Comparison of ENCODE assay signal across 18 cellular contexts in the genomic region with DNA sequence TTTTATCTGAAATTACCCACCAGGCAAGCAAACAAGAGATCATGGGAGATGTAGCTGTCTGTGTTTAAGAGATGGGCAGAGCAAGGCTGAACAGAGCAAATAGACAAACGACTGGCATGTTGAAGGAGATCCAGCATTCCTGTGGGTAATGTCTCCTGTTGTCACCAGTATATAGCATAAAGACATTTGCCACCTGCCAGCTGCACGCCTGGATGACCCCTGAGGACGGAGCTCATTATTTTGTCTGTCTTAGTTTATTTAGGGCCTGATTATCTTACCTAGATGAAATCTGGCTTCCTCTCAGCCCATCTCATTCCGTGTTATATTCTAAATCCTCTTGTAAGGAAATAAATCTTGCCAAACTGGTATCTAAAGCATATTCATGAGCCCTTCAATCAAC.
A peak's percentile ranks its signal among the peaks of the same experiment; 100 is the strongest.
DNase-seq lines count a peak whose midpoint lies in the region; ATAC-seq and TF ChIP-seq lines count a peak whose summit lies in the region.
"Had no signal": no experiment of that assay in that cellular context is flagged by ENCODE, and none has a peak within 500 bp of the region (broad histone marks: within the 10 kb centered on the region; RNA-seq: fewer than 3 reads in every experiment).

No MANE protein-coding gene starts in this region.

- TF ChIP-seq CTCF in glutamatergic neuron (IDR thresholded peaks at IDR 0.05; ENCODE audit: partially characterized antibody, unreplicated experiment), result no peak

- DNase-seq in NCI-H1105 treated with DMSO at 0.1 percent for 48 hours (lab: John Stamatoyannopoulos, UW) (peak; percentile 36), NCI-H1105 (lab: John Stamatoyannopoulos, UW) (no peak), NAMALWA (ENCODE audit: low spot score) (peak; percentile 47), NCI-H524 (lab: John Stamatoyannopoulos, UW) (peak; percentile 56 to 76), glutamatergic neuron (no peak), activated T-cell treated with anti-CD3 and anti-CD28 coated beads for 4 hours (no peak)
- DNase-seq in stimulated activated CD4-positive, alpha-beta T cell treated with anti-CD3 and anti-CD28 coated beads, Interleukin-2, amount 100 ng/mL, for 48 hours, result no peak
- no peak for DNase-seq in natural killer cell treated with Interleukin-12 subunit alpha and Interleukin-12 subunit beta and Interleukin-15 and Interleukin-18, amount 100 ng/mL, for 72 hours (ENCODE audit: low spot score)
- DNase-seq: 8988T; BE2C; CD4-positive, alpha-beta memory T cell; GF-D8; KBM-7; MV-4-11; NCI-H1694 treated with DMSO at 0.1 percent for 48 hours; NCI-H526 treated with DMSO at 0.1 percent for 48 hours; T-helper 1 cell; T1000 had no signal

- H3K9me3 Mint-ChIP-seq in glutamatergic neuron (ENCODE audit: unreplicated experiment), result no peaks in the 10 kb centered on the region
- peaks cover 17% of the 10 kb centered on the region for H3K9me3 Mint-ChIP-seq in natural killer cell treated with Interleukin-12 subunit alpha and Interleukin-12 subunit beta and Interleukin-15 and Interleukin-18, amount 100 ng/mL, for 72 hours

- peak overlapping the region; percentile 10 for H3K27ac Mint-ChIP-seq in glutamatergic neuron (ENCODE audit: unreplicated experiment)
- H3K27ac Mint-ChIP-seq in natural killer cell treated with Interleukin-12 subunit alpha and Interleukin-12 subunit beta and Interleukin-15 and Interleukin-18, amount 100 ng/mL, for 72 hours, result no peak overlapping the region
- H3K27ac Mint-ChIP-seq: CD4-positive, alpha-beta memory T cell had no signal

- ATAC-seq in natural killer cell treated with Interleukin-12 subunit alpha and Interleukin-12 subunit beta and Interleukin-15 and Interleukin-18, amount 100 ng/mL, for 72 hours, result no peak

- no peak overlapping the region for H3K4me3 Mint-ChIP-seq in glutamatergic neuron (ENCODE audit: unreplicated experiment)
- no peak overlapping the region for H3K4me3 Mint-ChIP-seq in natural killer cell treated with Interleukin-12 subunit alpha and Interleukin-12 subunit beta and Interleukin-15 and Interleukin-18, amount 100 ng/mL, for 72 hours
- H3K4me3 Mint-ChIP-seq: CD4-positive, alpha-beta memory T cell had no signal

- no peaks in the 10 kb centered on the region for H3K27me3 Mint-ChIP-seq in glutamatergic neuron (ENCODE audit: unreplicated experiment)
- H3K27me3 Mint-ChIP-seq in natural killer cell treated with Interleukin-12 subunit alpha and Interleukin-12 subunit beta and Interleukin-15 and Interleukin-18, amount 100 ng/mL, for 72 hours, result no peaks in the 10 kb centered on the region
- H3K27me3 Mint-ChIP-seq: CD4-positive, alpha-beta memory T cell had no signal

- H3K36me3 Mint-ChIP-seq in glutamatergic neuron (ENCODE audit: unreplicated experiment), result no peaks in the 10 kb centered on the region
- peaks cover 11% of the 10 kb centered on the region for H3K36me3 Mint-ChIP-seq in natural killer cell treated with Interleukin-12 subunit alpha and Interleukin-12 subunit beta and Interleukin-15 and Interleukin-18, amount 100 ng/mL, for 72 hours
- H3K36me3 Mint-ChIP-seq: CD4-positive, alpha-beta memory T cell had no signal

- peaks cover 13% of the 10 kb centered on the region for H3K4me1 Mint-ChIP-seq in glutamatergic neuron (ENCODE audit: low read depth, unreplicated experiment)
- H3K4me1 Mint-ChIP-seq in natural killer cell treated with Interleukin-12 subunit alpha and Interleukin-12 subunit beta and Interleukin-15 and Interleukin-18, amount 100 ng/mL, for 72 hours (ENCODE audit: low read depth in 2 of 2), result no peaks in the 10 kb centered on the region
- H3K4me1 Mint-ChIP-seq: CD4-positive, alpha-beta memory T cell had no signal

Comparison
In these comparisons a context has a peak if more than half of its experiments do, and no peak if none do; other contexts are left out.
1. DNase-seq: peak in NCI-H1105 treated with DMSO at 0.1 percent for 48 hours (single experiment), NAMALWA (single experiment) and NCI-H524 (2 of 2); none in NCI-H1105 (single experiment), glutamatergic neuron (single experiment), activated T-cell treated with anti-CD3 and anti-CD28 coated beads for 4 hours (single experiment), stimulated activated CD4-positive, alpha-beta T cell treated with anti-CD3 and anti-CD28 coated beads, Interleukin-2, amount 100 ng/mL, for 48 hours (0 of 2) and natural killer cell treated with Interleukin-12 subunit alpha and Interleukin-12 subunit beta and Interleukin-15 and Interleukin-18, amount 100 ng/mL, for 72 hours (single experiment).